ENCODE assay signal across 12 cellular contexts in genomic region chr1:23114424-23115079, GRCh38. TPM values are rescaled to one million over a fixed set of nuclear protein-coding genes. Genes with fewer than 3 reads are reported as not detected.
A peak's percentile ranks its signal among the peaks of the same experiment; 100 is the strongest.
DNase-seq lines count a peak whose midpoint lies in the region; ATAC-seq and TF ChIP-seq lines count a peak whose summit lies in the region.
"Had no signal": no experiment of that assay in that cellular context is flagged by ENCODE, and none has a peak within 500 bp of the region (broad histone marks: within the 10 kb centered on the region; RNA-seq: fewer than 3 reads in every experiment).

No MANE protein-coding gene starts in this region.

- no peak for TF ChIP-seq CTCF in activated CD8-positive, alpha-beta T cell treated with anti-CD3 and anti-CD28 coated beads for 36 hours (IDR thresholded peaks at IDR 0.05)
- TF ChIP-seq CTCF in fibroblast of the aortic adventitia (IDR thresholded peaks at IDR 0.05; ENCODE audit: insufficient read depth, low read length) (no peak), suprapubic skin (IDR thresholded peaks at IDR 0.05) (no peak)

- no peaks in the 10 kb centered on the region for H3K27me3 ChIP-seq in suprapubic skin

- intact Hi-C loops in activated CD8-positive, alpha-beta T cell treated with anti-CD3 and anti-CD28 coated beads for 36 hours (cut with micrococcal nuclease) = no loop called here

- H3K4me1 Mint-ChIP-seq in activated CD8-positive, alpha-beta T cell treated with anti-CD3 and anti-CD28 coated beads for 36 hours (ENCODE audit: low read depth) = peaks cover 76% of the 10 kb centered on the region
- peaks cover 74% of the 10 kb centered on the region for H3K4me1 Mint-ChIP-seq in activated CD8-positive, alpha-beta T cell treated with anti-CD3 and anti-CD28 coated beads, Interleukin-2, amount 10 ng/mL, durations not matched to agents 7 days and 5 days (ENCODE audit: low read depth)
- H3K4me1 Mint-ChIP-seq in T-cell = peaks cover 73 to 86% (median 85%) of the 10 kb centered on the region in 3 donors

- H3K27me3 Mint-ChIP-seq in activated CD8-positive, alpha-beta T cell treated with anti-CD3 and anti-CD28 coated beads for 36 hours = no peaks in the 10 kb centered on the region
- peaks cover 2% of the 10 kb centered on the region for H3K27me3 Mint-ChIP-seq in activated CD8-positive, alpha-beta T cell treated with anti-CD3 and anti-CD28 coated beads, Interleukin-2, amount 10 ng/mL, durations not matched to agents 7 days and 5 days (ENCODE audit: low read depth)
- H3K27me3 Mint-ChIP-seq in T-cell = no peaks in the 10 kb centered on the region
- H3K27me3 Mint-ChIP-seq: effector memory CD8-positive, alpha-beta T cell had no signal

- no peak overlapping the region for H3K4me3 Mint-ChIP-seq in activated CD8-positive, alpha-beta T cell treated with anti-CD3 and anti-CD28 coated beads for 36 hours
- no peak overlapping the region for H3K4me3 Mint-ChIP-seq in activated CD8-positive, alpha-beta T cell treated with anti-CD3 and anti-CD28 coated beads, Interleukin-2, amount 10 ng/mL, durations not matched to agents 7 days and 5 days
- no peak overlapping the region for H3K4me3 Mint-ChIP-seq in T-cell
- H3K4me3 Mint-ChIP-seq: T-helper 1 cell treated with Interleukin-12 subunit alpha and Interleukin-12 subunit beta and Interleukin-4 antibody, amounts not matched to agents 30 μg/mL and 1 μg/mL, for 36 hours had no signal

- no peak for TF ChIP-seq POLR2A in suprapubic skin (IDR thresholded peaks at IDR 0.05)

- peak; percentile 33 for DNase-seq in activated CD8-positive, alpha-beta T cell treated with anti-CD3 and anti-CD28 coated beads for 36 hours
- DNase-seq in activated CD8-positive, alpha-beta T cell treated with anti-CD3 and anti-CD28 coated beads, Interleukin-2, amount 10 ng/mL, durations not matched to agents 7 days and 5 days = no peak
- DNase-seq in T-cell = peak in 6 of 34 experiments; percentile 2 to 13 (median 8)
- peak; percentile 44 for DNase-seq in fibroblast of the aortic adventitia (ENCODE audit: low read depth)
- DNase-seq in suprapubic skin (ENCODE audit: low spot score in 2 of 2) = no peak
- DNase-seq in stimulated activated CD8-positive, alpha-beta memory T cell treated with anti-CD3 and anti-CD28 coated beads, Interleukin-4, amount 100 ng/mL, for 48 hours = no peak
- no peak for DNase-seq in DMS 273 treated with DMSO at 0.1 percent for 48 hours (lab: John Stamatoyannopoulos, UW)
- no peak for DNase-seq in HEK293T (ENCODE audit: extremely low spot score)
- DNase-seq: effector memory CD8-positive, alpha-beta T cell; NCI-H1105 treated with DMSO at 0.1 percent for 48 hours; NK-92 treated with Interleukin-12 subunit alpha and Interleukin-12 subunit beta, amount 100 ng/mL, for 24 hours had no signal

- 38% methylated on average over 6 of the region's 6 CpGs for WGBS in suprapubic skin

- H3K36me3 ChIP-seq in suprapubic skin = no peaks in the 10 kb centered on the region

- POLR2A ChIA-PET in activated CD8-positive, alpha-beta T cell treated with anti-CD3 and anti-CD28 coated beads for 36 hours (lab: Charles Lee) = no interaction called here
- POLR2A ChIA-PET in activated CD8-positive, alpha-beta T cell treated with anti-CD3 and anti-CD28 coated beads, Interleukin-2, amount 10 ng/mL, durations not matched to agents 7 days and 5 days (lab: Charles Lee) = interaction anchor here (0.6 kb wide), 1 partner anchor 79 kb away, joined by 3 read pairs; no protein-coding TSS in a partner anchor
- POLR2A ChIA-PET in T-cell (lab: Charles Lee) (no interaction called here), HEK293T (lab: Yijun Ruan, JAX) (no interaction called here)

- no peaks in the 10 kb centered on the region for H3K9me3 Mint-ChIP-seq in activated CD8-positive, alpha-beta T cell treated with anti-CD3 and anti-CD28 coated beads for 36 hours
- H3K9me3 Mint-ChIP-seq in activated CD8-positive, alpha-beta T cell treated with anti-CD3 and anti-CD28 coated beads, Interleukin-2, amount 10 ng/mL, durations not matched to agents 7 days and 5 days (ENCODE audit: insufficient read depth) = no peaks in the 10 kb centered on the region
- H3K9me3 Mint-ChIP-seq in T-cell = no peaks in the 10 kb centered on the region
- H3K9me3 Mint-ChIP-seq: effector memory CD8-positive, alpha-beta T cell; T-helper 1 cell treated with Interleukin-12 subunit alpha and Interleukin-12 subunit beta and Interleukin-4 antibody, amounts not matched to agents 30 μg/mL and 1 μg/mL, for 36 hours had no signal

- peaks cover 42% of the 10 kb centered on the region for H3K4me1 ChIP-seq in suprapubic skin

- no peak overlapping the region for H3K27ac Mint-ChIP-seq in activated CD8-positive, alpha-beta T cell treated with anti-CD3 and anti-CD28 coated beads for 36 hours
- no peak overlapping the region for H3K27ac Mint-ChIP-seq in activated CD8-positive, alpha-beta T cell treated with anti-CD3 and anti-CD28 coated beads, Interleukin-2, amount 10 ng/mL, durations not matched to agents 7 days and 5 days
- peak overlapping the region; percentile 61 to 66 for H3K27ac Mint-ChIP-seq in T-cell
- H3K27ac Mint-ChIP-seq: effector memory CD8-positive, alpha-beta T cell; T-helper 1 cell treated with Interleukin-12 subunit alpha and Interleukin-12 subunit beta and Interleukin-4 antibody, amounts not matched to agents 30 μg/mL and 1 μg/mL, for 36 hours had no signal

- H3K36me3 Mint-ChIP-seq in activated CD8-positive, alpha-beta T cell treated with anti-CD3 and anti-CD28 coated beads for 36 hours (ENCODE audit: low read depth) = peaks cover 5% of the 10 kb centered on the region
- H3K36me3 Mint-ChIP-seq in activated CD8-positive, alpha-beta T cell treated with anti-CD3 and anti-CD28 coated beads, Interleukin-2, amount 10 ng/mL, durations not matched to agents 7 days and 5 days (ENCODE audit: low read depth) = no peaks in the 10 kb centered on the region
- H3K36me3 Mint-ChIP-seq in T-cell = no peaks in the 10 kb centered on the region

- peak overlapping the region; percentile 6 for H3K27ac ChIP-seq in suprapubic skin

- no peak for TF ChIP-seq EP300 in suprapubic skin (IDR thresholded peaks at IDR 0.05)

- no peak for ATAC-seq in activated CD8-positive, alpha-beta T cell treated with anti-CD3 and anti-CD28 coated beads for 36 hours
- ATAC-seq in activated CD8-positive, alpha-beta T cell treated with anti-CD3 and anti-CD28 coated beads, Interleukin-2, amount 10 ng/mL, durations not matched to agents 7 days and 5 days = no peak
- ATAC-seq in T-cell (replicated peaks in 1 of 4) = peak; percentile 33 to 77 (median 52)
- ATAC-seq: effector memory CD8-positive, alpha-beta T cell had no signal

- H3K4me3 ChIP-seq in fibroblast of the aortic adventitia (ENCODE audit: low read depth, low read length) (no peak overlapping the region), suprapubic skin (no peak overlapping the region)

- CTCF ChIA-PET in activated CD8-positive, alpha-beta T cell treated with anti-CD3 and anti-CD28 coated beads for 36 hours (lab: Charles Lee) = interaction anchor here (1.0 to 7.9 kb wide), 3 partner anchors 11 to 70 kb away, joined by 4 to 47 read pairs (median 9); no protein-coding TSS in a partner anchor
- CTCF ChIA-PET in activated CD8-positive, alpha-beta T cell treated with anti-CD3 and anti-CD28 coated beads, Interleukin-2, amount 10 ng/mL, durations not matched to agents 7 days and 5 days (lab: Charles Lee) = interaction anchor here (1.0 to 7.2 kb wide), 3 partner anchors 14 to 69 kb away, joined by 5 to 92 read pairs (median 82); no protein-coding TSS in a partner anchor
- CTCF ChIA-PET in T-cell (lab: Charles Lee) = interaction anchor here in 1 of 2 donors (0.6 to 1.1 kb wide), 2 partner anchors 21 to 70 kb away, joined by 5 read pairs; no protein-coding TSS in a partner anchor
- CTCF ChIA-PET in HEK293T (lab: Yijun Ruan, JAX) = no interaction called here

- H3K9me3 ChIP-seq in suprapubic skin = no peaks in the 10 kb centered on the region

TF ChIP-seq in HEK293T, 16 proteins besides CTCF, POLR2A, EP300 and RAD21:
- TF ChIP-seq ZNF384 (IDR thresholded peaks at IDR 0.05) = no peak
- no peak for TF ChIP-seq L3MBTL2 (conservative IDR thresholded peaks at IDR 0.05)
- no peak for TF ChIP-seq SP1 (IDR thresholded peaks at IDR 0.05)
- no peak for TF ChIP-seq BHLHE40 (IDR thresholded peaks at IDR 0.05; ENCODE audit: borderline replicate concordance)
- TF ChIP-seq LEF1 (IDR thresholded peaks at IDR 0.05; ENCODE audit: borderline replicate concordance) = no peak
TF ChIP-seq in HEK293T: peak in this region for 0.

RNA-seq across cellular contexts. Expression of gene LUZP1, which starts 54.1 kb away (rescaled TPM):
- total RNA-seq in activated CD8-positive, alpha-beta T cell treated with anti-CD3 and anti-CD28 coated beads for 36 hours = 10 to 100 TPM; 14.9 to 16.0 TPM
- total RNA-seq in activated CD8-positive, alpha-beta T cell treated with anti-CD3 and anti-CD28 coated beads, Interleukin-2, amount 10 ng/mL, durations not matched to agents 7 days and 5 days = 10 to 100 TPM; 15.2 to 16.0 TPM
- total RNA-seq in T-cell = 10 to 100 TPM; 18.8 to 24.8 (median 19.7) TPM
- 26.2 and 107 TPM in 2 replicates for total RNA-seq in fibroblast of the aortic adventitia (ENCODE audit: low replicate concordance)
- total RNA-seq in suprapubic skin = 10 to 100 TPM; 20.8 to 25.7 (median 22.9) TPM

Comparison
In these comparisons a context has a peak if more than half of its experiments do, and no peak if none do; other contexts are left out.
1. DNase-seq: peak in activated CD8-positive, alpha-beta T cell treated with anti-CD3 and anti-CD28 coated beads for 36 hours (single experiment) and fibroblast of the aortic adventitia (single experiment); none in activated CD8-positive, alpha-beta T cell treated with anti-CD3 and anti-CD28 coated beads, Interleukin-2, amount 10 ng/mL, durations not matched to agents 7 days and 5 days (single experiment), suprapubic skin (0 of 2), stimulated activated CD8-positive, alpha-beta memory T cell treated with anti-CD3 and anti-CD28 coated beads, Interleukin-4, amount 100 ng/mL, for 48 hours (single experiment), DMS 273 treated with DMSO at 0.1 percent for 48 hours (single experiment) and HEK293T (single experiment).
2. ATAC-seq: peak in T-cell (4 of 4); none in activated CD8-positive, alpha-beta T cell treated with anti-CD3 and anti-CD28 coated beads for 36 hours (single experiment) and activated CD8-positive, alpha-beta T cell treated with anti-CD3 and anti-CD28 coated beads, Interleukin-2, amount 10 ng/mL, durations not matched to agents 7 days and 5 days (single experiment).
3. H3K27ac Mint-ChIP-seq: peak in T-cell (2 of 2); none in activated CD8-positive, alpha-beta T cell treated with anti-CD3 and anti-CD28 coated beads for 36 hours (single experiment) and activated CD8-positive, alpha-beta T cell treated with anti-CD3 and anti-CD28 coated beads, Interleukin-2, amount 10 ng/mL, durations not matched to agents 7 days and 5 days (single experiment).